Comparison of ENCODE assay signal across 17 cellular contexts in genomic region chr22:19063581-19064353, GRCh38.
"Had no signal": no experiment of that assay in that cellular context is flagged by ENCODE, and none has a peak within 500 bp of the region (broad histone marks: within the 10 kb centered on the region; RNA-seq: fewer than 3 reads in every experiment).

No MANE protein-coding gene starts in this region.

- DNase-seq: activated CD4-positive, alpha-beta memory T cell treated with anti-CD3 and anti-CD28 coated beads for 36 hours; activated CD4-positive, alpha-beta T cell treated with anti-CD3 and anti-CD28 coated beads for 1 hour; activated naive CD4-positive, alpha-beta T cell; activated T-cell treated with anti-CD3 and anti-CD28 coated beads, Interleukin-2, amount 50 U/mL, for 72 hours; dermis blood vessel endothelial cell; foreskin keratinocyte; mammary epithelial cell; mucosa of descending colon; naive thymus-derived CD8-positive, alpha-beta T cell; nucleus accumbens; stimulated activated CD4-positive, alpha-beta T cell treated with anti-CD3 and anti-CD28 coated beads, Interleukin-15, amount 100 ng/mL, for 24 hours; stimulated activated CD4-positive, alpha-beta T cell treated with anti-CD3 and anti-CD28 coated beads, Interleukin-4, amount 100 ng/mL, for 24 hours; stimulated activated naive CD8-positive, alpha-beta T cell treated with anti-CD3 and anti-CD28 coated beads, Interleukin-15, amount 100 ng/mL, for 72 hours had no signal

- H3K27ac ChIP-seq: esophagus muscularis mucosa, foreskin keratinocyte, heart right ventricle, testis had no signal

- H3K4me3 ChIP-seq: esophagus muscularis mucosa, heart right ventricle, mucosa of descending colon, testis had no signal

- ATAC-seq: activated T-cell treated with anti-CD3 and anti-CD28 coated beads, Interleukin-2, amount 50 U/mL, for 72 hours; foreskin keratinocyte; mucosa of descending colon; naive thymus-derived CD8-positive, alpha-beta T cell; stimulated activated naive CD8-positive, alpha-beta T cell treated with anti-CD3 and anti-CD28 coated beads, Interleukin-15, amount 100 ng/mL, for 72 hours had no signal

- H3K27me3 ChIP-seq: esophagus muscularis mucosa, foreskin keratinocyte, heart right ventricle, testis had no signal

- H3K9me3 ChIP-seq: esophagus muscularis mucosa, heart right ventricle, mucosa of descending colon, testis had no signal

- FAIRE-seq: endometrium had no signal
